Comparison of ENCODE assay signal across 9 cellular contexts in the genomic region with DNA sequence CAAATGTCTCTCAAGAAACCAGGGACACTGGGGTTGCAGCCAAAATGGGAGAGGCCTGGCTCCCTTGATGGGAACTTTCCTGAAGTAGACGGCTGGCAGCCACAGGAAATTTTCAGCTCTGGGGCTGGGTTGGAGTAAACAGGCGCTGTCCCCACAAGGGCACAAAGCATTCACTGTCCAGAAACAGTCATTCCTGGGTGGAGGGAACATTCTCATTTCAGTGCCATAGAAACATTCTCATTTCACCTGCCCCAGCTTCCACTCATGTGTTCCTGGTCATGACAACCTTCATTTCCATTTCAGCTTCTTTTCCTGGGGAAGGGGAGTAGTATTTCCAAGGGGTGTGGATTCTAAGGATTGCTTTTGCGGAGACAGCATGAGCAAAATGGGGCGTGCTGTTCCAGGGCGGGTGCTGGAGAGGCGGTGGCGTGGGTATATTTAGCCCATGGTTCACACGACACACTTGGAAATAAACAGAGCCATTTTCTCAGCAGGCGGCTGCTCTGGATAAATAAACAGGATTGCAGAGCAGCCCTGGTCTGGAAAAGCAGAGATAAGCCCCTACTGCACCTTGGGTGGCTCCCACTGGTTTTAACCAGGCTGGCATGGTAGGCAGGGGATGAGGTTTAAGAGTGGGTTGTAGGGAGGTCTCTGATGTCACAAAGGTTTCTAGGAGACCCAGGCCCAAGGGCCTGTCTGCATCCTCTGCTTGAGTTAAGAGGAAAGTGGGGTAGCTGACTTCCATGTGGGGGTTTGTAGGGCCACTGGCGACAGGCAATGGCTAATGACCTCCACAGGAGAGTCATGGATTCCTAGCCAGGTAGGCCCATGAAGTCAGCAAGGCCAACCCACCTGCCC. TPM values are rescaled to one million over a fixed set of nuclear protein-coding genes. Genes with fewer than 3 reads are reported as not detected.
DNase-seq lines count a peak whose midpoint lies in the region; ATAC-seq and TF ChIP-seq lines count a peak whose summit lies in the region.
"Had no signal": no experiment of that assay in that cellular context is flagged by ENCODE, and none has a peak within 500 bp of the region (broad histone marks: within the 10 kb centered on the region; RNA-seq: fewer than 3 reads in every experiment).

No MANE protein-coding gene starts in this region.

- peak in 1 of 2 donors; percentile 44 for TF ChIP-seq POLR2A in adrenal gland (IDR thresholded peaks at IDR 0.05)

- peaks cover 0 to 4% of the 10 kb centered on the region in 2 donors for H3K36me3 ChIP-seq in adrenal gland (replicated peaks in 1 of 2)

- WGBS in adrenal gland, 4 donors = 46 to 56% (median 54%) methylated on average over 10 of the region's 10 CpGs

- H3K27me3 Mint-ChIP-seq in immature natural killer cell (ENCODE audit: low read depth in 3 of 3) = peaks cover 7 to 16% (median 12%) of the 10 kb centered on the region in 3 donors
- H3K27me3 Mint-ChIP-seq in stimulated activated naive CD8-positive, alpha-beta T cell treated with anti-CD3 and anti-CD28 coated beads, Interleukin-15, amount 100 ng/mL, for 72 hours = no peaks in the 10 kb centered on the region

- intact Hi-C loops in adrenal gland (cut with DNase I) = no loop called here

- no peak for ATAC-seq in stimulated activated naive CD8-positive, alpha-beta T cell treated with anti-CD3 and anti-CD28 coated beads, Interleukin-15, amount 100 ng/mL, for 72 hours

- H3K9me3 Mint-ChIP-seq in immature natural killer cell = no peaks in the 10 kb centered on the region
- no peaks in the 10 kb centered on the region for H3K9me3 Mint-ChIP-seq in stimulated activated naive CD8-positive, alpha-beta T cell treated with anti-CD3 and anti-CD28 coated beads, Interleukin-15, amount 100 ng/mL, for 72 hours

- no peak overlapping the region for H3K4me3 ChIP-seq in adrenal gland

- no peaks in the 10 kb centered on the region for H3K27me3 ChIP-seq in adrenal gland

- peaks cover 96% of the 10 kb centered on the region in 2 donors for H3K4me1 Mint-ChIP-seq in immature natural killer cell
- peaks cover 96% of the 10 kb centered on the region for H3K4me1 Mint-ChIP-seq in stimulated activated naive CD8-positive, alpha-beta T cell treated with anti-CD3 and anti-CD28 coated beads, Interleukin-15, amount 100 ng/mL, for 72 hours

- H3K4me3 Mint-ChIP-seq in immature natural killer cell = peak overlapping the region in 1 of 5 donors; percentile 74
- no peak overlapping the region for H3K4me3 Mint-ChIP-seq in stimulated activated naive CD8-positive, alpha-beta T cell treated with anti-CD3 and anti-CD28 coated beads, Interleukin-15, amount 100 ng/mL, for 72 hours

- H3K27ac ChIP-seq in adrenal gland = peak overlapping the region; percentile 12 to 85 (median 75)

- H3K36me3 Mint-ChIP-seq in immature natural killer cell = peaks cover 0 to 21% (median 13%) of the 10 kb centered on the region in 3 donors

- H3K27ac Mint-ChIP-seq in immature natural killer cell = peak overlapping the region; percentile 88 to 100 (median 98)
- H3K27ac Mint-ChIP-seq in stimulated activated naive CD8-positive, alpha-beta T cell treated with anti-CD3 and anti-CD28 coated beads, Interleukin-15, amount 100 ng/mL, for 72 hours = peak overlapping the region; percentile 90 to 91

- peak; percentile 48 for DNase-seq in LoVo (ENCODE audit: low spot score)
- DNase-seq in adrenal gland = peak; percentile 65 to 89 (median 74)
- no peak for DNase-seq in immature natural killer cell
- DNase-seq in stimulated activated naive CD8-positive, alpha-beta T cell treated with anti-CD3 and anti-CD28 coated beads, Interleukin-15, amount 100 ng/mL, for 72 hours = no peak
- DNase-seq in NOMO-1 (lab: John Stamatoyannopoulos, UW; ENCODE audit: unreplicated experiment in 2 of 2) = no peak
- DNase-seq in KG1 (lab: John Stamatoyannopoulos, UW) = no peak
- no peak for DNase-seq in stimulated activated naive CD4-positive, alpha-beta T cell treated with Interleukin-2 at 50 U/mL for 16 hours (lab: John Stamatoyannopoulos, UW)
- no peak for DNase-seq in GOT3 (lab: John Stamatoyannopoulos, UW)
- DNase-seq: stimulated activated CD4-positive, alpha-beta T cell treated with anti-CD3 and anti-CD28 coated beads, Interleukin-4, amount 100 ng/mL, for 1 hour had no signal

- H3K9me3 ChIP-seq in adrenal gland (replicated peaks in 1 of 3) = no peaks in the 10 kb centered on the region

- TF ChIP-seq CTCF in adrenal gland (IDR thresholded peaks at IDR 0.05) = no peak

- H3K4me1 ChIP-seq in adrenal gland (replicated peaks in 1 of 2) = peaks cover 53 to 86% of the 10 kb centered on the region in 2 donors

RNA-seq across cellular contexts. Expression of a gene that starts 32.9 kb away (rescaled TPM):
- total RNA-seq in adrenal gland = not detected
- polyA plus RNA-seq in adrenal gland (10 to 100 TPM in 1 of 3 donors, 1 to 10 TPM in 1, under 1 TPM in 1; 0.26 to 12.9 (median 2.8) TPM), immature natural killer cell (not detected)

RNA-seq across cellular contexts. Expression of a gene that starts 52.1 kb away (rescaled TPM):
- 100 to 1,000 TPM in 2 of 8 donors, 10 to 100 TPM in 6; 53.8 to 143 (median 84.6) TPM for total RNA-seq in adrenal gland
- polyA plus RNA-seq in adrenal gland (10 to 100 TPM; 40.2 to 67.9 (median 40.8) TPM), immature natural killer cell (10 to 100 TPM; 30.9 to 60.4 (median 39.3) TPM)

Comparison
In these comparisons a context has a peak if more than half of its experiments do, and no peak if none do; other contexts are left out.
1. DNase-seq: peak in LoVo (single experiment) and adrenal gland (7 of 7); none in immature natural killer cell (0 of 3), stimulated activated naive CD8-positive, alpha-beta T cell treated with anti-CD3 and anti-CD28 coated beads, Interleukin-15, amount 100 ng/mL, for 72 hours (0 of 2), NOMO-1 (0 of 2), KG1 (single experiment), stimulated activated naive CD4-positive, alpha-beta T cell treated with Interleukin-2 at 50 U/mL for 16 hours (single experiment) and GOT3 (single experiment).